7 cellular contexts compared by ENCODE assay signal in the genomic region with DNA sequence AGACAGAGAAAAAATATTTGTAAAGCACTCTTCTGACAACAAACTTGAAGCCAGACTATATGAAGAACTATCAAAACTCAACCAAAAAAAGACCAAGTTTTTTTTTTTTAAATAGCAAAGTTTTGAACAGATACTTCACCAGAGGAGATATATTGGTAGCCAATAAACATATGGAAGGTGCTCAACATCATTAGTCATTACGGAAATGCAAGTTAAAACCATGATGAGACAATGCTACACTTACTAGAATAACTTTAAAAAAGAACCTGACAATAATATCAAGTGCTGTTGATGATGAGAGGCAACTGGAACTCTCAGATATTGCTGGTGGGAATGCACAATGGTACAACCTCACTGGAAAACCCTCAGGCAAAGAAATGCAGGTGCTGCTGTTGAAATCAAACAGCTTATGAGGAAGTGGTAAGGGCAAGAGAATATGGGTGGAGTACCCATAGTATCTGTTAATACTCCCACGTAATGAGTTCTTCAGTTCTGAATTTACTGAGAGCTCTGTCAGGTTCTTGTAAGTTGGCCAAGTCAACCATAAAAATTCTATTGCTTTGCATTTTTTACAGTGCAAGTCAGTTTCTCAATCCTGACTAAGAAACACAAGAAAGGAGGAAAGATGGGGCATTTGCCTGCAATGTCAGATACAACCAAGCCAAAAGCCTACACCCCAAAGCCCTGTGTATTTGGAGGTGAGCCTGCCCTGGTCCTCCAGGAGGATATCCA.
DNase-seq lines count a peak whose midpoint lies in the region; ATAC-seq and TF ChIP-seq lines count a peak whose summit lies in the region.

No MANE protein-coding gene starts in this region.

- H4K20me1 ChIP-seq in PC-3 (ENCODE audit: low read length) = no peaks in the 10 kb centered on the region

- H3K36me3 ChIP-seq in PC-3 (ENCODE audit: low read depth, low read length) (no peaks in the 10 kb centered on the region), kidney epithelial cell (ENCODE audit: control insufficient read depth, insufficient read depth, low read length) (no peaks in the 10 kb centered on the region)

- TF ChIP-seq CTCF in PC-3 (conservative IDR thresholded peaks at IDR 0.05; ENCODE audit: low read depth, low read length) = no peak
- no peak for TF ChIP-seq CTCF in kidney epithelial cell (IDR thresholded peaks at IDR 0.05; ENCODE audit: insufficient read depth, low read length, poor library complexity, severe bottlenecking)

- no peak overlapping the region for H3K9ac ChIP-seq in PC-3 (ENCODE audit: low read length)

- DNase-seq in PC-3 (peak; percentile 63), kidney epithelial cell (ENCODE audit: low read depth) (peak; percentile 45), NCI-H187 (lab: John Stamatoyannopoulos, UW) (no peak), SHP77 (lab: John Stamatoyannopoulos, UW) (no peak)

- ATAC-seq in GM18858 (IDR thresholded peaks at IDR 0.05; ENCODE audit: unreplicated experiment) (peak; percentile 97), HG02798 (IDR thresholded peaks at IDR 0.05; ENCODE audit: poor library complexity, unreplicated experiment) (peak; percentile 74), PC-3 (peak; percentile 35; the same call in 1 of the 2 replicates), HG03045 (IDR thresholded peaks at IDR 0.05; ENCODE audit: unreplicated experiment) (no peak)

- no TSS peak for BruUV-seq in PC-3 (replicated peaks; lab: Mats Ljungman, UMichigan)

- intact Hi-C loops in PC-3 (cut with micrococcal nuclease) = no loop called here

- no peaks in the 10 kb centered on the region for H3K9me3 ChIP-seq in PC-3 (ENCODE audit: low read length)

- H2AFZ ChIP-seq in PC-3 (ENCODE audit: low read length) = no peak overlapping the region

- H3K79me2 ChIP-seq in PC-3 (ENCODE audit: low read length) = no peaks in the 10 kb centered on the region

- H3F3A ChIP-seq in PC-3 (ENCODE audit: low read length, unreplicated experiment) = no peaks in the 10 kb centered on the region

- 0 out of 2 replicates have a peak overlapping the region, but pooled peaks have one; percentile 29 for H3K27ac ChIP-seq in PC-3 (ENCODE audit: low read length)

- H3K4me3 ChIP-seq in PC-3 (ENCODE audit: low read length) = no peak overlapping the region
- H3K4me3 ChIP-seq in kidney epithelial cell (ENCODE audit: low read depth, low read length) = no peak overlapping the region

- peaks cover 16% of the 10 kb centered on the region for H3K4me1 ChIP-seq in PC-3 (ENCODE audit: insufficient read depth, low read length)

- no peak overlapping the region for H3K4me2 ChIP-seq in PC-3 (ENCODE audit: low read length)

- H3K9me2 ChIP-seq in PC-3 (replicated peaks; ENCODE audit: low read length) = no peaks in the 10 kb centered on the region

- H3K27me3 ChIP-seq in PC-3 (ENCODE audit: low read length) = no peaks in the 10 kb centered on the region
- H3K27me3 ChIP-seq in kidney epithelial cell (ENCODE audit: control insufficient read depth, insufficient read depth, low read length) = no peaks in the 10 kb centered on the region

- POLR2A ChIA-PET in PC-3 (lab: Charles Lee; ENCODE audit: unreplicated experiment) = no interaction called here

- CTCF ChIA-PET in PC-3 (lab: Charles Lee) = no interaction called here

Comparison
In these comparisons a context has a peak if more than half of its experiments do, and no peak if none do; other contexts are left out.
1. DNase-seq: peak in PC-3 (single experiment) and kidney epithelial cell (single experiment); none in NCI-H187 (0 of 2) and SHP77 (0 of 2).